ENCODE assay signal across 13 cellular contexts in genomic region chr2:196725218-196725617, GRCh38.
"Had no signal": no experiment of that assay in that cellular context is flagged by ENCODE, and none has a peak within 500 bp of the region (broad histone marks: within the 10 kb centered on the region; RNA-seq: fewer than 3 reads in every experiment).

No MANE protein-coding gene starts in this region.

- H3K36me3 ChIP-seq: esophagus squamous epithelium, ovary had no signal

- H3K9me3 ChIP-seq: esophagus squamous epithelium, ovary had no signal

- H2AFZ ChIP-seq: hepatocyte had no signal

- H3K4me3 ChIP-seq: esophagus squamous epithelium, hepatocyte, ovary, smooth muscle cell had no signal

- H3K4me3 Mint-ChIP-seq: dendritic cell treated with granulocyte-macrophage colony-stimulating factor and Interleukin-4, amounts not matched to agents 40 ng/mL and 50 ng/mL, for 4 days; naive thymus-derived CD4-positive, alpha-beta T cell had no signal

- H3K4me1 ChIP-seq: esophagus squamous epithelium had no signal

- H3K27ac ChIP-seq: esophagus squamous epithelium, hepatocyte, ovary had no signal

- H3K4me2 ChIP-seq: hepatocyte, smooth muscle cell had no signal

- H3K27me3 Mint-ChIP-seq: dendritic cell treated with granulocyte-macrophage colony-stimulating factor and Interleukin-4, amounts not matched to agents 40 ng/mL and 50 ng/mL, for 4 days had no signal

- H3K27ac Mint-ChIP-seq: dendritic cell treated with granulocyte-macrophage colony-stimulating factor and Interleukin-4, amounts not matched to agents 40 ng/mL and 50 ng/mL, for 4 days had no signal

- H3K27me3 ChIP-seq: esophagus squamous epithelium, hepatocyte, ovary had no signal

- H3K79me2 ChIP-seq: hepatocyte had no signal

- DNase-seq: esophagus squamous epithelium; foreskin melanocyte; head of caudate nucleus; mesendoderm; naive thymus-derived CD4-positive, alpha-beta T cell; ovary; right cardiac atrium; stimulated activated CD4-positive, alpha-beta T cell treated with anti-CD3 and anti-CD28 coated beads, Interleukin-2, amount 100 ng/mL, for 48 hours; stimulated activated naive CD4-positive, alpha-beta T cell treated with Interleukin-2 at 50 U/mL for 16 hours; trophoblast cell had no signal

- ATAC-seq: naive thymus-derived CD4-positive, alpha-beta T cell; right cardiac atrium had no signal

- H3K9me3 Mint-ChIP-seq: dendritic cell treated with granulocyte-macrophage colony-stimulating factor and Interleukin-4, amounts not matched to agents 40 ng/mL and 50 ng/mL, for 4 days; naive thymus-derived CD4-positive, alpha-beta T cell had no signal
